Comparison of ENCODE assay signal across 21 cellular contexts in the genomic region with DNA sequence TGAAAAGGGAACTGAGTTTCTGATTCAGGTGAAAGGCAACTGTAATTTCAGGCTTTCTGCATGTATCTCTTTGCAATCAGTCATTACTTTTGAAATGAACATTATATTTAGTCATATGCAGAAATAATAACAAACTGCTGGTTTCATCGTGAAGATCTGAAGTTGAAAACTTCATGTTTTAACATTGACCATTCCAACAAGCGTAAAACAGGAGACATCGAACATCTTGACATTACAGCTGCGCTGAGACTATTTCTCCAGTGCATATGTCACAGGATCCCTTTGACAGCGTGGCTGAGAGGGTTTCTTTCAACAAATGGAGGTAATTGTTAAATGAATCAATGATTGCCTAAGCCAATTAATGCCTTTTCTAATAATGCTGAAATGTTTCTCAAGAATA.
"Had no signal": no experiment of that assay in that cellular context is flagged by ENCODE, and none has a peak within 500 bp of the region (broad histone marks: within the 10 kb centered on the region; RNA-seq: fewer than 3 reads in every experiment).

No MANE protein-coding gene starts in this region.

- H3K4me3 Mint-ChIP-seq: dendritic cell treated with granulocyte-macrophage colony-stimulating factor and Interleukin-4, amounts not matched to agents 40 ng/mL and 50 ng/mL, for 4 days; endodermal cell; natural killer cell had no signal

- H3K4me3 ChIP-seq: gastrocnemius medialis, heart left ventricle, hepatocyte, ovary, smooth muscle cell, testis, tibial artery, upper lobe of right lung, uterus had no signal

- ATAC-seq: heart left ventricle, natural killer cell had no signal

- H3K36me3 ChIP-seq: gastrocnemius medialis, heart left ventricle, ovary, tibial artery, upper lobe of right lung, uterus had no signal

- H3K9me3 ChIP-seq: gastrocnemius medialis, heart left ventricle, ovary, testis, tibial artery, upper lobe of right lung, uterus had no signal

- H3K36me3 Mint-ChIP-seq: natural killer cell had no signal

- H3K4me1 Mint-ChIP-seq: natural killer cell had no signal

- H3K4me2 ChIP-seq: hepatocyte, smooth muscle cell had no signal

- H2AFZ ChIP-seq: hepatocyte had no signal

- H3K9me3 Mint-ChIP-seq: endodermal cell, natural killer cell had no signal

- H3K27ac ChIP-seq: gastrocnemius medialis, heart left ventricle, hepatocyte, ovary, testis, tibial artery, upper lobe of right lung, uterus had no signal

- H3K27me3 ChIP-seq: gastrocnemius medialis, heart left ventricle, hepatocyte, ovary, testis, tibial artery, upper lobe of right lung, uterus had no signal

- DNase-seq: effector CD8-positive, alpha-beta T cell; endodermal cell; foreskin fibroblast; gastrocnemius medialis; heart left ventricle; mesendoderm; natural killer cell; occipital lobe; ovary; stimulated activated CD4-positive, alpha-beta T cell treated with anti-CD3 and anti-CD28 coated beads, Interleukin-12 subunit alpha, Interleukin-12 subunit beta, amount 100 ng/mL, for 4 hours; stimulated activated CD4-positive, alpha-beta T cell treated with anti-CD3 and anti-CD28 coated beads, Interleukin-1b, Interleukin-23, amount 100 ng/mL, for 48 hours; stimulated activated CD4-positive, alpha-beta T cell treated with anti-CD3 and anti-CD28 coated beads, Interleukin-4, amount 100 ng/mL, for 1 hour; stimulated activated CD8-positive, alpha-beta memory T cell treated with anti-CD3 and anti-CD28 coated beads, Interleukin-4, amount 100 ng/mL, for 48 hours; stimulated activated naive CD4-positive, alpha-beta T cell; testis; tibial artery; upper lobe of right lung; uterus had no signal

- H3K4me1 ChIP-seq: testis, uterus had no signal

- H3K27me3 Mint-ChIP-seq: dendritic cell treated with granulocyte-macrophage colony-stimulating factor and Interleukin-4, amounts not matched to agents 40 ng/mL and 50 ng/mL, for 4 days had no signal

- H3K79me2 ChIP-seq: hepatocyte had no signal

- H3K27ac Mint-ChIP-seq: dendritic cell treated with granulocyte-macrophage colony-stimulating factor and Interleukin-4, amounts not matched to agents 40 ng/mL and 50 ng/mL, for 4 days; endodermal cell; natural killer cell had no signal
